ENCODE assay signal across 19 cellular contexts in the genomic region with DNA sequence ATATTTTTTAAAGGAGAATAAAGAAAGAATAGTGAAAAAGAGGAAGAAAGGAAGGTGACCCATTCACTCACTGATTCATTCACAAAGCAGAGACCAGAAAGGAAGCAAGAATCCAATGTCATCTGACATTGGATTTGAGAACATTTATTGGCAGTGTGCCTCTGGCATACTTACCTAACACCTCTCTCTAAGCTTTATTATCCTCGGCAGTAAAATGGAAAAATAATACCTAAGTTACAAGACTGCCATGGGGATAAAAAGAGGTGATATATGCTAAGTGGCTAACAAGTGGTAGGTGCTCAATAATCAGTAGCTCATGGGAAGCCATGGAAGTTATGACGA. TPM values are rescaled to one million over a fixed set of nuclear protein-coding genes. Genes with fewer than 3 reads are reported as not detected.
DNase-seq lines count a peak whose midpoint lies in the region; ATAC-seq and TF ChIP-seq lines count a peak whose summit lies in the region.
"Had no signal": no experiment of that assay in that cellular context is flagged by ENCODE, and none has a peak within 500 bp of the region (broad histone marks: within the 10 kb centered on the region; RNA-seq: fewer than 3 reads in every experiment).

No MANE protein-coding gene starts in this region.

- H3K36me3 Mint-ChIP-seq in GM23338 (ENCODE audit: low read depth), result 0 out of 3 replicates have a peak, but pooled peaks cover 4% of the 10 kb centered on the region
- H3K36me3 Mint-ChIP-seq: activated naive CD8-positive, alpha-beta T cell; CD14-positive monocyte had no signal

- no peak for ATAC-seq in GM23338
- peak; percentile 31 for ATAC-seq in body of pancreas
- peak; percentile 22 to 39 for ATAC-seq in right cardiac atrium
- ATAC-seq in HG03439 (IDR thresholded peaks at IDR 0.05; ENCODE audit: unreplicated experiment), result no peak
- no peak for ATAC-seq in GM19463 (IDR thresholded peaks at IDR 0.05; ENCODE audit: unreplicated experiment)
- ATAC-seq: GM12878, HCT116 had no signal

- H3K9me3 Mint-ChIP-seq in GM23338, result peaks cover 4% of the 10 kb centered on the region; the same call in 1 of the 3 replicates
- H3K9me3 Mint-ChIP-seq: dendritic cell treated with granulocyte-macrophage colony-stimulating factor and Interleukin-4, amounts not matched to agents 40 ng/mL and 50 ng/mL, for 4 days had no signal

- no peaks in the 10 kb centered on the region for H3K9me2 ChIP-seq in GM23338 (ENCODE audit: insufficient read depth)

- WGBS in body of pancreas, 2 donors, result 47 to 49% methylated on average over 2 of the region's 2 CpGs
- 44% methylated on average over 2 of the region's 2 CpGs for WGBS in right cardiac atrium
- 49% methylated on average over 2 of the region's 2 CpGs for WGBS in prostate gland

- intact Hi-C loops in body of pancreas (cut with DNase I) (no loop called here), right cardiac atrium (cut with DNase I) (loop anchor here in 1 of 4 donors (5.0 kb wide), 1 partner anchor 44 kb away; no protein-coding TSS in a partner anchor), prostate gland (cut with DNase I) (loop anchor here (5.0 kb wide), 1 partner anchor 39 kb away; the partner anchor contains the start of gene PPARGC1A)

- peak overlapping the region; percentile 53 for H3K4me2 ChIP-seq in GM23338

- DNase-seq in GM23338 (ENCODE audit: low spot score), result no peak
- DNase-seq in body of pancreas, result peak in 1 of 4 donors; percentile 16
- DNase-seq in right cardiac atrium, result no peak
- peak; percentile 15 for DNase-seq in prostate gland (ENCODE audit: low spot score)
- DNase-seq in NCI-H1092 (lab: John Stamatoyannopoulos, UW), result no peak
- DNase-seq in midbrain (lab: John Stamatoyannopoulos, UW), result no peak
- DNase-seq: activated CD4-positive, CD25-positive, alpha-beta regulatory T cell treated with anti-CD3 and anti-CD28 coated beads, Interleukin-2, amount 50 U/mL, for 72 hours; GF-D8; NCI-H345; stimulated activated CD8-positive, alpha-beta memory T cell treated with anti-CD3 and anti-CD28 coated beads, Interleukin-4, amount 100 ng/mL, for 48 hours had no signal

- H3K27me3 Mint-ChIP-seq in GM23338 (ENCODE audit: insufficient read depth, low read depth, poor library complexity), result peaks cover 4% of the 10 kb centered on the region
- H3K27me3 Mint-ChIP-seq: activated naive CD8-positive, alpha-beta T cell had no signal

- H3K9me3 ChIP-seq in body of pancreas (no peaks in the 10 kb centered on the region), right cardiac atrium (ENCODE audit: control insufficient read depth, low read length) (no peaks in the 10 kb centered on the region), prostate gland (no peaks in the 10 kb centered on the region)

- H3K4me3 Mint-ChIP-seq in GM23338, result no peak overlapping the region
- H3K4me3 Mint-ChIP-seq: activated naive CD8-positive, alpha-beta T cell; CD14-positive monocyte; dendritic cell treated with granulocyte-macrophage colony-stimulating factor and Interleukin-4, amounts not matched to agents 40 ng/mL and 50 ng/mL, for 4 days had no signal

- H3K4me1 ChIP-seq in GM23338 (ENCODE audit: insufficient read depth), result peaks cover 38% of the 10 kb centered on the region
- H3K4me1 ChIP-seq in body of pancreas, result peaks cover 16% of the 10 kb centered on the region
- H3K4me1 ChIP-seq in right cardiac atrium (ENCODE audit: control insufficient read depth, insufficient read depth, low read length), result peaks cover 14% of the 10 kb centered on the region
- H3K4me1 ChIP-seq in prostate gland (replicated peaks), result no peaks in the 10 kb centered on the region

- no peaks in the 10 kb centered on the region for H3F3A ChIP-seq in GM23338 (replicated peaks; ENCODE audit: low read depth)

- H3K27ac Mint-ChIP-seq in GM23338, result no peak overlapping the region
- H3K27ac Mint-ChIP-seq: activated naive CD8-positive, alpha-beta T cell; CD14-positive monocyte; dendritic cell treated with granulocyte-macrophage colony-stimulating factor and Interleukin-4, amounts not matched to agents 40 ng/mL and 50 ng/mL, for 4 days had no signal

- H3K27ac ChIP-seq in GM23338 (ENCODE audit: low read depth) (no peak overlapping the region), body of pancreas (peak overlapping the region in 1 of 4 donors; percentile 67), right cardiac atrium (ENCODE audit: low read length) (peak overlapping the region; percentile 97), prostate gland (no peak overlapping the region)

- peaks cover 54% of the 10 kb centered on the region for H3K4me1 Mint-ChIP-seq in GM23338

- H3K36me3 ChIP-seq in GM23338 (ENCODE audit: insufficient read depth) (no peaks in the 10 kb centered on the region), body of pancreas (replicated peaks in 1 of 2; ENCODE audit: insufficient read depth in 1 of 2, low read depth in 2 of 2) (no peaks in the 10 kb centered on the region), prostate gland (no peaks in the 10 kb centered on the region)

- H3K79me2 ChIP-seq in GM23338 (replicated peaks; ENCODE audit: insufficient read depth), result no peaks in the 10 kb centered on the region

- H4K20me1 ChIP-seq in GM23338 (replicated peaks; ENCODE audit: insufficient read depth), result no peaks in the 10 kb centered on the region

- no peaks in the 10 kb centered on the region for H3K27me3 ChIP-seq in GM23338 (ENCODE audit: insufficient read depth)
- H3K27me3 ChIP-seq in body of pancreas, result no peaks in the 10 kb centered on the region
- H3K27me3 ChIP-seq in right cardiac atrium (ENCODE audit: control insufficient read depth, insufficient read depth), result no peaks in the 10 kb centered on the region
- no peaks in the 10 kb centered on the region for H3K27me3 ChIP-seq in prostate gland (replicated peaks; ENCODE audit: insufficient read depth)

- no peak for TF ChIP-seq POLR2A in body of pancreas (IDR thresholded peaks at IDR 0.05)
- no peak for TF ChIP-seq POLR2A in prostate gland (IDR thresholded peaks at IDR 0.05)

- TF ChIP-seq CTCF in GM23338 (conservative IDR thresholded peaks at IDR 0.05; ENCODE audit: low read depth in 2 of 2) (no peak), body of pancreas (IDR thresholded peaks at IDR 0.05) (no peak), prostate gland (IDR thresholded peaks at IDR 0.05) (no peak)

- H3K4me3 ChIP-seq in GM23338 (no peak overlapping the region), body of pancreas (no peak overlapping the region), right cardiac atrium (ENCODE audit: low read length) (no peak overlapping the region), prostate gland (no peak overlapping the region)
- H3K4me3 ChIP-seq: GM12878 had no signal

- H2AFZ ChIP-seq in GM23338, result no peak overlapping the region

RNA-seq across cellular contexts. Expression of gene PPARGC1A, which starts 41.6 kb away (rescaled TPM):
- total RNA-seq in GM23338 (2014; rRNA removed; shearing (Covaris generic)), result 0.54 and 3.3 TPM in 2 replicates
- polyA plus RNA-seq in GM23338 (2016; fragmentation: Nextera tagmentation; extraction: Ambion mirVana) (0.12 and 0.76 TPM in 2 replicates), right cardiac atrium (22.2 TPM)
- total RNA-seq in body of pancreas (10 to 100 TPM in 1 of 2 donors, 1 to 10 TPM in 1; 8.0 to 44.8 TPM), right cardiac atrium (100 to 1,000 TPM in 1 of 4 donors, 10 to 100 TPM in 3; 74.7 to 130 (median 82.0) TPM), prostate gland (10 to 100 TPM in 1 of 2 donors, 1 to 10 TPM in 1; 9.2 to 14.7 TPM)
- total RNA-seq: activated CD8-positive, alpha-beta memory T cell treated with anti-CD3 and anti-CD28 coated beads for 36 hours; endothelial cell of umbilical vein had no signal
- polyA plus RNA-seq: endothelial cell of umbilical vein had no signal

Comparison
In these comparisons a context has a peak if more than half of its experiments do, and no peak if none do; other contexts are left out.
1. ATAC-seq: peak in body of pancreas (single experiment) and right cardiac atrium (2 of 2); none in GM23338 (single experiment), HG03439 (single experiment) and GM19463 (single experiment).